Comparison of ENCODE assay signal across 14 cellular contexts in the genomic region with DNA sequence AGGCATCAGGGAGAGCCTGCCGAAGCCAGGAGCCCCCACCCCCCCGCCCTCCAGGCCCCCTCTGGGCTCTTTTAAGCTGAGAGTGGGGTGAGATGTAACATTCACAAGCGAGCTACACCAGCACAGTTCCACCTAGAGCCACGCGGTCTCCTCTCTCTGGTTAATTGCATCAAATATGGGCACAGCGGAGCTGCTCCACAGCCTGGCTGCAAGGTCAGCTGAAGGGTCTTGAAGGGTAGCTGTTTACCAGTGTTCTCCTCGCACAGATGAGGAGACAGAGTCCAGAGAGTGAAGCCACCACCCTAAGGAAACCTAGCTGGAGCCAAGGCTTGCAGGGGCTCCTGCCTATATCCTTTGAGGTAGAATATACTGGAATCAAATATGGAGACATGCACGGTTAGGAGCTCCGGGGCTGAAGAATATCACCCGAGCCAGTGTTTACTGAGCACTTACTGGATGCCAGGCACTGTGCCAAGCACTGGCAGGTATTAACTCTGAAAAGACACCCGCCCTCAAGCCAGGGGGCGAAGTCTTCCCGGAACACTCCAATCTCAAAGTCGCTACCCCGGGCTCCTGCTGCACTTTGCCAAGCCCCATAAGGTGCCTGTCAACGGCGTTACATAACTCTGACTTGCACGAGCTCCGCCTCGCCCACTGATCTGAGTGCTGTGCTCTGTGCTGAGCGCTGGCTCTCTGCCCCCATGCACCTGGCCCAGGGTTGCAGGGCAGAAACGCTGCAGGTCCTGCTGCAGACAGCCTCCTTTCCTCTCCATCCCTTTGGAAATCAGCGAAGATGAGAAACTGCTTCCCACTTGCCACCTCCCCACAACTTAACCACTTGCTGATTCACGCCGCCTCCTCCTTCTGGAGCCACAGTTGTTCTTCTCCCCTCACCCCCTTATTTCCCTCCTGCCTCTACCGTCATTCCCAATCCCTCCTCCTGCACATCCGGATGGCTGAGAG. TPM values are rescaled to one million over a fixed set of nuclear protein-coding genes. Genes with fewer than 3 reads are reported as not detected.
A peak's percentile ranks its signal among the peaks of the same experiment; 100 is the strongest.
DNase-seq lines count a peak whose midpoint lies in the region; ATAC-seq and TF ChIP-seq lines count a peak whose summit lies in the region.
"Had no signal": no experiment of that assay in that cellular context is flagged by ENCODE, and none has a peak within 500 bp of the region (broad histone marks: within the 10 kb centered on the region; RNA-seq: fewer than 3 reads in every experiment).

No MANE protein-coding gene starts in this region.

- H3K4me3 ChIP-seq in BLaER1: peak overlapping the region; percentile 82
- H3K4me3 ChIP-seq in body of pancreas: no peak overlapping the region
- H3K4me3 ChIP-seq in muscle layer of colon (ENCODE audit: low read depth in 1 of 2, low read length in 2 of 2): peak overlapping the region in 1 of 2 donors; percentile 0

- no peak overlapping the region for H3K4me3 Mint-ChIP-seq in stimulated activated naive B cell treated with anti-CD40 and anti-IgM and Interleukin-4, amounts not matched to agents 10 μg/mL and 1 μg/mL and 100 μg/mL, for 72 hours
- H3K4me3 Mint-ChIP-seq: activated T-cell treated with anti-CD3 and anti-CD28 coated beads, Interleukin-2, amount 50 U/mL, for 24 hours had no signal

- no peak for ATAC-seq in body of pancreas
- no peak for ATAC-seq in GM19035 (IDR thresholded peaks at IDR 0.05; ENCODE audit: unreplicated experiment)
- ATAC-seq in stimulated activated naive B cell treated with anti-CD40 and anti-IgM and Interleukin-4, amounts not matched to agents 10 μg/mL and 1 μg/mL and 100 μg/mL, for 72 hours (replicated peaks): no peak
- ATAC-seq: stimulated activated naive CD8-positive, alpha-beta T cell treated with anti-CD3 and anti-CD28 coated beads, Interleukin-15, Interleukin-2, amounts not matched to agents 100 U/mL and 50 U/mL, for 24 hours had no signal

- H3K36me3 ChIP-seq in BLaER1: peaks cover 29% of the 10 kb centered on the region
- H3K36me3 ChIP-seq in body of pancreas (replicated peaks in 1 of 2; ENCODE audit: insufficient read depth in 1 of 2, low read depth in 2 of 2): no peaks in the 10 kb centered on the region
- no peaks in the 10 kb centered on the region for H3K36me3 ChIP-seq in muscle layer of colon (ENCODE audit: insufficient read depth, low read length)

- no peaks in the 10 kb centered on the region for H3K27me3 ChIP-seq in BLaER1
- H3K27me3 ChIP-seq in body of pancreas: no peaks in the 10 kb centered on the region
- no peaks in the 10 kb centered on the region for H3K27me3 ChIP-seq in muscle layer of colon (ENCODE audit: control insufficient read depth in 1 of 2, insufficient read depth in 2 of 2, low read length in 2 of 2)

- peak; percentile 60 for DNase-seq in NCI-H1092 (lab: John Stamatoyannopoulos, UW)
- DNase-seq in body of pancreas: peak; percentile 22 to 55 (median 52)
- no peak for DNase-seq in GM20000 (ENCODE audit: low spot score)
- DNase-seq in stimulated activated naive B cell treated with anti-CD40 and anti-IgM and Interleukin-4, amounts not matched to agents 10 μg/mL and 1 μg/mL and 100 μg/mL, for 72 hours: no peak
- no peak for DNase-seq in activated CD8-positive, alpha-beta memory T cell treated with anti-CD3 and anti-CD28 coated beads for 24 hours
- DNase-seq: activated T-cell treated with anti-CD3 and anti-CD28 coated beads, Interleukin-2, amount 50 U/mL, for 24 hours; AML-193; cerebellar nuclear complex; foreskin fibroblast; NK-92 treated with Interleukin-12 subunit alpha and Interleukin-12 subunit beta, amount 100 ng/mL, for 24 hours; stimulated activated naive CD8-positive, alpha-beta T cell treated with anti-CD3 and anti-CD28 coated beads, Interleukin-15, Interleukin-2, amounts not matched to agents 100 U/mL and 50 U/mL, for 24 hours had no signal

- peaks cover 55 to 91% of the 10 kb centered on the region in 2 donors for H3K4me1 Mint-ChIP-seq in stimulated activated naive B cell treated with anti-CD40 and anti-IgM and Interleukin-4, amounts not matched to agents 10 μg/mL and 1 μg/mL and 100 μg/mL, for 72 hours

- H4K20me1 ChIP-seq in BLaER1: peaks cover 43% of the 10 kb centered on the region

- TF ChIP-seq POLR2A in body of pancreas (IDR thresholded peaks at IDR 0.05): no peak

- H3K4me1 ChIP-seq in BLaER1 (peaks cover 83% of the 10 kb centered on the region), body of pancreas (peaks cover 31% of the 10 kb centered on the region), muscle layer of colon (ENCODE audit: insufficient read depth, low read length) (peaks cover 71% of the 10 kb centered on the region)

- 54 to 58% methylated on average over 19 to 27 of the region's 27 CpGs for WGBS in body of pancreas, 2 donors

- intact Hi-C loops in body of pancreas (cut with DNase I): no loop called here

- H3K9me3 Mint-ChIP-seq in stimulated activated naive B cell treated with anti-CD40 and anti-IgM and Interleukin-4, amounts not matched to agents 10 μg/mL and 1 μg/mL and 100 μg/mL, for 72 hours: no peaks in the 10 kb centered on the region
- H3K9me3 Mint-ChIP-seq: activated T-cell treated with anti-CD3 and anti-CD28 coated beads, Interleukin-2, amount 50 U/mL, for 24 hours had no signal

- peak overlapping the region; percentile 99 for H3K4me2 ChIP-seq in BLaER1

- H3K27me3 Mint-ChIP-seq in stimulated activated naive B cell treated with anti-CD40 and anti-IgM and Interleukin-4, amounts not matched to agents 10 μg/mL and 1 μg/mL and 100 μg/mL, for 72 hours: no peaks in the 10 kb centered on the region

- H3K27ac ChIP-seq in BLaER1 (peak overlapping the region; percentile 94), body of pancreas (no peak overlapping the region), muscle layer of colon (ENCODE audit: low read depth, low read length) (peak overlapping the region; percentile 76)

- no peak for TF ChIP-seq CTCF in body of pancreas (IDR thresholded peaks at IDR 0.05)
- TF ChIP-seq CTCF in GM20000 (IDR thresholded peaks at IDR 0.05; ENCODE audit: extremely low read depth, missing control alignments): no peak

- H3K9me3 ChIP-seq in BLaER1 (no peaks in the 10 kb centered on the region), body of pancreas (no peaks in the 10 kb centered on the region), muscle layer of colon (ENCODE audit: low read length) (no peaks in the 10 kb centered on the region)

- H3K9ac ChIP-seq in BLaER1 (peak overlapping the region; percentile 87), muscle layer of colon (ENCODE audit: low read length) (no peak overlapping the region)

- H3K27ac Mint-ChIP-seq in stimulated activated naive B cell treated with anti-CD40 and anti-IgM and Interleukin-4, amounts not matched to agents 10 μg/mL and 1 μg/mL and 100 μg/mL, for 72 hours: no peak overlapping the region
- H3K27ac Mint-ChIP-seq: activated T-cell treated with anti-CD3 and anti-CD28 coated beads, Interleukin-2, amount 50 U/mL, for 24 hours had no signal

- peaks cover 2 to 8% of the 10 kb centered on the region in 2 donors for H3K36me3 Mint-ChIP-seq in stimulated activated naive B cell treated with anti-CD40 and anti-IgM and Interleukin-4, amounts not matched to agents 10 μg/mL and 1 μg/mL and 100 μg/mL, for 72 hours

RNA-seq across cellular contexts. Expression of gene CHST15, which starts 5.4 kb away (rescaled TPM):
- 10 to 100 TPM; 18.5 to 21.5 TPM for total RNA-seq in body of pancreas

Comparison
In these comparisons a context has a peak if more than half of its experiments do, and no peak if none do; other contexts are left out.
1. H3K27ac ChIP-seq: peak in BLaER1 (single experiment) and muscle layer of colon (single experiment); none in body of pancreas (0 of 4).
2. DNase-seq: peak in NCI-H1092 (single experiment) and body of pancreas (4 of 4); none in GM20000 (single experiment), stimulated activated naive B cell treated with anti-CD40 and anti-IgM and Interleukin-4, amounts not matched to agents 10 μg/mL and 1 μg/mL and 100 μg/mL, for 72 hours (single experiment) and activated CD8-positive, alpha-beta memory T cell treated with anti-CD3 and anti-CD28 coated beads for 24 hours (single experiment).